8 cellular contexts compared by ENCODE assay signal in genomic region chr13:46797468-46798237, GRCh38. TPM values are rescaled to one million over a fixed set of nuclear protein-coding genes. Genes with fewer than 3 reads are reported as not detected.
A peak's percentile ranks its signal among the peaks of the same experiment; 100 is the strongest.
DNase-seq lines count a peak whose midpoint lies in the region; ATAC-seq and TF ChIP-seq lines count a peak whose summit lies in the region.

No MANE protein-coding gene starts in this region.

- no peaks in the 10 kb centered on the region; the same call in 1 of the 2 replicates for H3K36me3 ChIP-seq in ES-I3 (ENCODE audit: insufficient read depth, low read length)
- peaks cover 5% of the 10 kb centered on the region; the same call in 1 of the 2 replicates for H3K36me3 ChIP-seq in PC-3 (ENCODE audit: low read depth, low read length)
- H3K36me3 ChIP-seq in endocrine pancreas (ENCODE audit: control insufficient read depth, insufficient read depth, low read length) = no peaks in the 10 kb centered on the region

- H3K36me3 Mint-ChIP-seq in neural crest cell (ENCODE audit: low read depth) = peaks cover 3% of the 10 kb centered on the region

- DNase-seq in PC-3 (no peak), neural crest cell (ENCODE audit: low read depth, low spot score) (no peak), NCI-H187 (lab: John Stamatoyannopoulos, UW) (no peak)

- peak overlapping the region; percentile 94 for H3K27ac Mint-ChIP-seq in neural crest cell (ENCODE audit: unreplicated experiment)

- H3K9ac ChIP-seq in ES-I3 (ENCODE audit: low read depth, low read length) = peak overlapping the region; percentile 83
- peak overlapping the region; percentile 94 for H3K9ac ChIP-seq in PC-3 (ENCODE audit: low read length)
- H3K9ac ChIP-seq in endocrine pancreas (ENCODE audit: control insufficient read depth, insufficient read depth, low read length) = peak overlapping the region; percentile 21

- peak overlapping the region; percentile 95 for H2AFZ ChIP-seq in PC-3 (ENCODE audit: low read length)

- H3K4me1 ChIP-seq in ES-I3 (ENCODE audit: insufficient read depth, low read length) (peaks cover 11% of the 10 kb centered on the region), PC-3 (ENCODE audit: insufficient read depth, low read length) (peaks cover 28% of the 10 kb centered on the region), endocrine pancreas (ENCODE audit: control insufficient read depth, insufficient read depth, low read length) (peaks cover 20% of the 10 kb centered on the region)

- no peaks in the 10 kb centered on the region for H3K9me3 Mint-ChIP-seq in neural crest cell

- peaks cover 39% of the 10 kb centered on the region for H3K4me1 Mint-ChIP-seq in neural crest cell

- CTCF ChIA-PET in PC-3 (lab: Charles Lee) = no interaction called here

- H3K9me3 ChIP-seq in ES-I3 (ENCODE audit: control insufficient read depth, insufficient read depth, low read length) (no peaks in the 10 kb centered on the region), PC-3 (ENCODE audit: low read length) (no peaks in the 10 kb centered on the region), endocrine pancreas (ENCODE audit: control insufficient read depth, low read length) (no peaks in the 10 kb centered on the region)

- no peaks in the 10 kb centered on the region for H3K27me3 Mint-ChIP-seq in neural crest cell (ENCODE audit: low read depth)

- TF ChIP-seq CTCF in PC-3 (conservative IDR thresholded peaks at IDR 0.05; ENCODE audit: low read depth, low read length) = no peak
- no peak for TF ChIP-seq CTCF in neural crest cell (conservative IDR thresholded peaks at IDR 0.05)

- TSS peak; percentile 86 for BruUV-seq in PC-3 (replicated peaks; lab: Mats Ljungman, UMichigan)

- peak overlapping the region; percentile 23; the same call in 1 of the 2 replicates for H3K27ac ChIP-seq in PC-3 (ENCODE audit: low read length)

- H3K27me3 ChIP-seq in PC-3 (ENCODE audit: low read length) (no peaks in the 10 kb centered on the region), endocrine pancreas (ENCODE audit: control insufficient read depth, insufficient read depth, low read length) (no peaks in the 10 kb centered on the region)

- peaks cover 37% of the 10 kb centered on the region for H3K79me2 ChIP-seq in PC-3 (ENCODE audit: low read length)

- H3K4me2 ChIP-seq in PC-3 (ENCODE audit: low read length) = peak overlapping the region; percentile 90

- H3K4me3 Mint-ChIP-seq in neural crest cell = peak overlapping the region; percentile 93

- POLR2A ChIA-PET in PC-3 (lab: Charles Lee; ENCODE audit: unreplicated experiment) = interaction anchor here (0.7 kb wide), 1 partner anchor 611 kb away, joined by 7 read pairs; no protein-coding TSS in a partner anchor

- H3K4me3 ChIP-seq in PC-3 (ENCODE audit: low read length) = peak overlapping the region; percentile 78
- peak overlapping the region; percentile 64 for H3K4me3 ChIP-seq in endocrine pancreas (ENCODE audit: control insufficient read depth, insufficient read depth, low read length)

- H4K20me1 ChIP-seq in PC-3 (ENCODE audit: low read length) = no peaks in the 10 kb centered on the region

- no peaks in the 10 kb centered on the region for H3F3A ChIP-seq in PC-3 (ENCODE audit: low read length, unreplicated experiment)

- H3K9me2 ChIP-seq in PC-3 (replicated peaks; ENCODE audit: low read length) = no peaks in the 10 kb centered on the region

- intact Hi-C loops in PC-3 (cut with micrococcal nuclease) = no loop called here

- ATAC-seq in PC-3 = no peak
- ATAC-seq in HG03521 (IDR thresholded peaks at IDR 0.05; ENCODE audit: unreplicated experiment) = no peak
- ATAC-seq in HG02852 (IDR thresholded peaks at IDR 0.05; ENCODE audit: unreplicated experiment) = no peak
- ATAC-seq in GM21529 (IDR thresholded peaks at IDR 0.05; ENCODE audit: unreplicated experiment) = no peak

RNA-seq across cellular contexts. Expression of gene ESD, which starts 0.7 kb away (rescaled TPM):
- 62.1 and 73.2 TPM in 2 replicates for total RNA-seq in PC-3 (2014; rRNA removed)
- total RNA-seq in neural crest cell = 118 and 122 TPM in 2 replicates

Comparison
In these comparisons a context has a peak if more than half of its experiments do, and no peak if none do; other contexts are left out.
1. H3K9ac ChIP-seq: peak in every context shown above with its lines; median percentile 94 in PC-3; 83 in ES-I3; 21 in endocrine pancreas.